11 cellular contexts compared by ENCODE assay signal in the genomic region with DNA sequence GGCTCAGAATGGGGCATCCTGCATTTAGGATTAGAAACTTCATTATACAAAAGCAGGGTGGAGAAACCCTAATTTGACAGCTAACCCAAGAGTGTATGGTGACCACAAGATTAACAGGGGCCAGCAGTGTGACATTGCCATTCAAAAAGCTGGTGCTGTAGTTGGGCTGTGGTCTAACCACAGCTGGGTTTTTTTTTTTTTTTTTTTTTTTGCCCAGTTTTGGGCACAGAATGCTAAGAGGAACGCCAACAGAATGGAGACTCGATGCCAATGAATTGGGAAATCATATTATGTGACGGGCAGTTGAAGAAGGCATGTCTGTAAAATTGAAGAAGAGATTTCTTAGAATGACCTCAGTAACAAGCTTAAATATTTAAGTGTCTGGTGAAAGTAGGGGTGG. TPM values are rescaled to one million over a fixed set of nuclear protein-coding genes. Genes with fewer than 3 reads are reported as not detected.
DNase-seq lines count a peak whose midpoint lies in the region; FAIRE-seq and TF ChIP-seq lines count a peak whose summit lies in the region.
"Had no signal": no experiment of that assay in that cellular context is flagged by ENCODE, and none has a peak within 500 bp of the region (broad histone marks: within the 10 kb centered on the region; RNA-seq: fewer than 3 reads in every experiment).

No MANE protein-coding gene starts in this region.

- H2AFZ ChIP-seq in KMS-11 (ENCODE audit: low read depth) (no peak overlapping the region), PC-9 (no peak overlapping the region), fibroblast of lung (ENCODE audit: low read length) (no peak overlapping the region)

- H3K27ac ChIP-seq in KMS-11 (peak overlapping the region; percentile 35; the same call in 1 of the 2 replicates), PC-9 (peak overlapping the region; percentile 89), fibroblast of lung (ENCODE audit: insufficient read depth, low read length) (no peak overlapping the region), spleen (peak overlapping the region in 5 of 8 donors; percentile 18 to 59 (median 39))

- H3K4me3 ChIP-seq in KMS-11 (IDR thresholded peaks at IDR 0.05; ENCODE audit: insufficient read depth, low read depth, low read length) (no peak overlapping the region), PC-9 (no peak overlapping the region), fibroblast of lung (replicated peaks in 1 of 4; ENCODE audit: control extremely low read depth in 1 of 4, insufficient read depth in 1 of 4, low read depth in 3 of 4, low read length in 4 of 4) (no peak overlapping the region), spleen (no peak overlapping the region)

- no peaks in the 10 kb centered on the region for H3K9me2 ChIP-seq in PC-9 (ENCODE audit: insufficient read depth)

- H3K4me1 ChIP-seq in KMS-11 (ENCODE audit: low read depth, poor library complexity, severe bottlenecking): peaks cover 39% of the 10 kb centered on the region
- peaks cover 59% of the 10 kb centered on the region for H3K4me1 ChIP-seq in PC-9 (replicated peaks; ENCODE audit: insufficient read depth)
- peaks cover 15% of the 10 kb centered on the region for H3K4me1 ChIP-seq in fibroblast of lung (ENCODE audit: control insufficient read depth, extremely low read depth, insufficient read depth, low read length)
- H3K4me1 ChIP-seq in spleen: peaks cover 0 to 39% (median 25%) of the 10 kb centered on the region in 6 donors

- H3K36me3 ChIP-seq in KMS-11 (ENCODE audit: insufficient read depth) (no peaks in the 10 kb centered on the region), PC-9 (ENCODE audit: low read depth) (no peaks in the 10 kb centered on the region), fibroblast of lung (ENCODE audit: control insufficient read depth, insufficient read depth, low read length) (no peaks in the 10 kb centered on the region), spleen (no peaks in the 10 kb centered on the region)

- H3K9me3 ChIP-seq in PC-9 (ENCODE audit: insufficient read depth, low read depth): no peaks in the 10 kb centered on the region; the same call in 1 of the 2 replicates
- no peaks in the 10 kb centered on the region for H3K9me3 ChIP-seq in fibroblast of lung (ENCODE audit: control insufficient read depth, insufficient read depth, low read depth, low read length)
- no peaks in the 10 kb centered on the region for H3K9me3 ChIP-seq in spleen

- no peak for TF ChIP-seq POLR2A in spleen (IDR thresholded peaks at IDR 0.05)

- FAIRE-seq in urothelium cell line (lab: Jason Lieb, UNC): no peak
- FAIRE-seq: D721Med, GM12892, small intestine had no signal

- H4K20me1 ChIP-seq in KMS-11 (ENCODE audit: insufficient read depth) (no peaks in the 10 kb centered on the region), PC-9 (ENCODE audit: insufficient read depth) (no peaks in the 10 kb centered on the region), fibroblast of lung (ENCODE audit: control insufficient read depth, extremely low read depth, insufficient read depth, low read length) (no peaks in the 10 kb centered on the region)

- CTCF ChIA-PET in PC-9 (lab: Charles Lee): interaction anchor here (0.7 to 1.4 kb wide), 2 partner anchors 91 to 152 kb away, joined by 3 to 4 read pairs; no protein-coding TSS in a partner anchor

- TF ChIP-seq CTCF in KMS-11 (conservative IDR thresholded peaks at IDR 0.05; ENCODE audit: low read depth, low read length) (no peak), PC-9 (conservative IDR thresholded peaks at IDR 0.05) (no peak), fibroblast of lung (conservative IDR thresholded peaks at IDR 0.05 in 1 of 2, IDR thresholded peaks at IDR 0.05 in 1 of 2; ENCODE audit: low read depth in 1 of 2, low read length in 2 of 2) (no peak), spleen (IDR thresholded peaks at IDR 0.05 in 8 of 11, conservative IDR thresholded peaks at IDR 0.05 in 3 of 11) (no peak)

- BruUV-seq in PC-9 (replicated peaks; lab: Mats Ljungman, UMichigan): no TSS peak

- H3F3A ChIP-seq in PC-9 (ENCODE audit: insufficient read depth, low read depth): peaks cover 48% of the 10 kb centered on the region

- DNase-seq in PC-9 (no peak), fibroblast of lung (ENCODE audit: low read depth in 2 of 2) (no peak), spleen (no peak), DMS 273 treated with DMSO at 0.1 percent for 48 hours (lab: John Stamatoyannopoulos, UW) (no peak), urothelium cell line (ENCODE audit: low spot score) (no peak)
- no peak for DNase-seq in central memory CD4-positive, alpha-beta T cell
- DNase-seq: NCI-H524 treated with DMSO at 0.1 percent for 48 hours had no signal

- H3K27me3 ChIP-seq in KMS-11 (ENCODE audit: insufficient read depth, low read depth) (no peaks in the 10 kb centered on the region; the same call in 1 of the 2 replicates), PC-9 (ENCODE audit: insufficient read depth, low read depth) (no peaks in the 10 kb centered on the region), fibroblast of lung (ENCODE audit: control insufficient read depth, insufficient read depth, low read length) (no peaks in the 10 kb centered on the region), spleen (replicated peaks in 1 of 7) (no peaks in the 10 kb centered on the region)

- H3K79me2 ChIP-seq in KMS-11 (ENCODE audit: insufficient read depth, low read depth): no peaks in the 10 kb centered on the region
- H3K79me2 ChIP-seq in PC-9 (ENCODE audit: low read depth): peaks cover 56% of the 10 kb centered on the region
- no peaks in the 10 kb centered on the region for H3K79me2 ChIP-seq in fibroblast of lung (ENCODE audit: control insufficient read depth, insufficient read depth, low read length)

- POLR2A ChIA-PET in PC-9 (lab: Charles Lee; ENCODE audit: unreplicated experiment): interaction anchor here (0.6 kb wide), 1 partner anchor 59 kb away, joined by 3 read pairs; the partner anchor contains the start of gene NFIA

- intact Hi-C loops in PC-9 (cut with micrococcal nuclease; ENCODE audit: unreplicated experiment) (loop anchor here (1.0 kb wide), 1 partner anchor 9 kb away; no protein-coding TSS in a partner anchor), spleen (cut with DNase I; ENCODE audit: low total_unique reads) (no loop called here)

- 31 to 58% (median 48%) methylated on average over 3 of the region's 3 CpGs for WGBS in spleen, 5 donors

- H3K9ac ChIP-seq in KMS-11 (no peak overlapping the region; the same call in 1 of the 2 replicates), fibroblast of lung (ENCODE audit: insufficient read depth, low read length) (no peak overlapping the region)

- H3K4me2 ChIP-seq in KMS-11: peak overlapping the region; percentile 83
- H3K4me2 ChIP-seq in PC-9: peak overlapping the region; percentile 53
- H3K4me2 ChIP-seq in fibroblast of lung (ENCODE audit: extremely low read depth, insufficient read depth, low read length): peak overlapping the region; percentile 57

RNA-seq across cellular contexts. Expression of gene NFIA, which starts 58.4 kb away (rescaled TPM):
- total RNA-seq in PC-9 (2021): 26.7 and 32.8 TPM in 2 replicates
- total RNA-seq in fibroblast of lung: 5.4 TPM in 2 replicates
- polyA plus RNA-seq in fibroblast of lung: 10.9 and 11.0 TPM in 2 replicates
- 3.9 and 5.6 TPM in 2 replicates for polyA plus RNA-seq in fibroblast of lung (2012)
- polyA minus RNA-seq in fibroblast of lung (ENCODE audit: low replicate concordance): 22.5 and 43.5 TPM in 2 replicates
- total RNA-seq in spleen: 10 to 100 TPM; 33.2 to 76.8 (median 40.1) TPM
- polyA plus RNA-seq in spleen: 1 to 10 TPM; 3.1 to 3.7 (median 3.1) TPM
